ENCODE assay signal across 21 cellular contexts in genomic region chr9:134036130-134036529, GRCh38.
"Had no signal": no experiment of that assay in that cellular context is flagged by ENCODE, and none has a peak within 500 bp of the region (broad histone marks: within the 10 kb centered on the region; RNA-seq: fewer than 3 reads in every experiment).

No MANE protein-coding gene starts in this region.

- H3K27me3 ChIP-seq: colonic mucosa, esophagus squamous epithelium, gastroesophageal sphincter, right atrium auricular region, suprapubic skin, thyroid gland, uterus had no signal

- H3K27me3 Mint-ChIP-seq: memory B cell, naive B cell, type B pancreatic cell had no signal

- H3K9me3 ChIP-seq: colonic mucosa, esophagus squamous epithelium, lower lobe of right lung, suprapubic skin, thyroid gland had no signal

- H3K4me1 ChIP-seq: uterus had no signal

- DNase-seq: colonic mucosa; dermis blood vessel endothelial cell; esophagus squamous epithelium; foreskin fibroblast; immature natural killer cell; left ventricle myocardium inferior; lower lobe of right lung; midbrain; naive B cell; stimulated activated CD4-positive, alpha-beta T cell treated with anti-CD3 and anti-CD28 coated beads, Interleukin-4, amount 100 ng/mL, for 1 hour; stimulated activated CD8-positive, alpha-beta memory T cell treated with anti-CD3 and anti-CD28 coated beads, Interleukin-4, amount 100 ng/mL, for 48 hours; stimulated activated naive CD8-positive, alpha-beta T cell treated with anti-CD3 and anti-CD28 coated beads, Interleukin-15, Interleukin-2, amounts not matched to agents 100 U/mL and 50 U/mL, for 24 hours; thyroid gland; uterus had no signal

- H3K27ac Mint-ChIP-seq: immature natural killer cell; memory B cell; naive B cell; nephron; stimulated activated effector memory CD8-positive, alpha-beta T cell treated with anti-CD3 and anti-CD28 coated beads, Interleukin-12 subunit alpha, Interleukin-12 subunit beta, amount 100 ng/mL, for 72 hours; type B pancreatic cell had no signal

- H3K9me3 Mint-ChIP-seq: immature natural killer cell; stimulated activated effector memory CD8-positive, alpha-beta T cell treated with anti-CD3 and anti-CD28 coated beads, Interleukin-12 subunit alpha, Interleukin-12 subunit beta, amount 100 ng/mL, for 72 hours; type B pancreatic cell had no signal

- H3K4me3 Mint-ChIP-seq: immature natural killer cell; memory B cell; nephron; stimulated activated effector memory CD8-positive, alpha-beta T cell treated with anti-CD3 and anti-CD28 coated beads, Interleukin-12 subunit alpha, Interleukin-12 subunit beta, amount 100 ng/mL, for 72 hours; type B pancreatic cell had no signal

- H3K27ac ChIP-seq: colonic mucosa, esophagus squamous epithelium, gastroesophageal sphincter, left ventricle myocardium inferior, lower lobe of right lung, right atrium auricular region, suprapubic skin, thyroid gland, uterus had no signal

- H3K4me1 Mint-ChIP-seq: memory B cell; nephron; stimulated activated effector memory CD8-positive, alpha-beta T cell treated with anti-CD3 and anti-CD28 coated beads, Interleukin-12 subunit alpha, Interleukin-12 subunit beta, amount 100 ng/mL, for 72 hours had no signal

- ATAC-seq: gastroesophageal sphincter; lower lobe of right lung; stimulated activated effector memory CD8-positive, alpha-beta T cell treated with anti-CD3 and anti-CD28 coated beads, Interleukin-12 subunit alpha, Interleukin-12 subunit beta, amount 100 ng/mL, for 72 hours; stimulated activated naive CD8-positive, alpha-beta T cell treated with anti-CD3 and anti-CD28 coated beads, Interleukin-15, Interleukin-2, amounts not matched to agents 100 U/mL and 50 U/mL, for 24 hours had no signal

- H3K4me3 ChIP-seq: colonic mucosa, esophagus squamous epithelium, gastroesophageal sphincter, left ventricle myocardium inferior, lower lobe of right lung, right atrium auricular region, suprapubic skin, thyroid gland, uterus had no signal

- H3K36me3 ChIP-seq: uterus had no signal
